ENCODE assay signal across 16 cellular contexts in genomic region chr1:108563808-108564207, GRCh38. TPM values are rescaled to one million over a fixed set of nuclear protein-coding genes. Genes with fewer than 3 reads are reported as not detected.
DNase-seq lines count a peak whose midpoint lies in the region; ATAC-seq, FAIRE-seq and TF ChIP-seq lines count a peak whose summit lies in the region.
"Had no signal": no experiment of that assay in that cellular context is flagged by ENCODE, and none has a peak within 500 bp of the region (broad histone marks: within the 10 kb centered on the region; RNA-seq: fewer than 3 reads in every experiment).

No MANE protein-coding gene starts in this region.

- no peak for ATAC-seq in GM23338
- no peak for ATAC-seq in GM21367 (IDR thresholded peaks at IDR 0.05; ENCODE audit: unreplicated experiment)

- H3K9me3 Mint-ChIP-seq in GM23338, result no peaks in the 10 kb centered on the region
- no peaks in the 10 kb centered on the region for H3K9me3 Mint-ChIP-seq in T-helper 2 cell treated with Interferon-gamma antibody and Interleukin-4, amounts not matched to agents 5 μg/mL and 100 μg/mL, for 36 hours
- H3K9me3 Mint-ChIP-seq: CD4-positive, alpha-beta memory T cell had no signal

- H3K4me1 Mint-ChIP-seq in GM23338, result peaks cover 12% of the 10 kb centered on the region
- H3K4me1 Mint-ChIP-seq in T-helper 2 cell treated with Interferon-gamma antibody and Interleukin-4, amounts not matched to agents 5 μg/mL and 100 μg/mL, for 36 hours (ENCODE audit: low read depth), result peaks cover 29% of the 10 kb centered on the region

- no peak for TF ChIP-seq POLR2A in endothelial cell of umbilical vein (IDR thresholded peaks at IDR 0.05; ENCODE audit: low read depth, low read length)

- H3K27me3 ChIP-seq in GM23338 (ENCODE audit: insufficient read depth), result no peaks in the 10 kb centered on the region
- H3K27me3 ChIP-seq in endothelial cell of umbilical vein (ENCODE audit: control insufficient read depth in 2 of 2, insufficient read depth in 2 of 2, low read length in 2 of 2), result no peaks in the 10 kb centered on the region
- H3K27me3 ChIP-seq: BE2C had no signal

- POLR2A ChIA-PET in endothelial cell of umbilical vein (lab: Charles Lee), result no interaction called here

- BruUV-seq in endothelial cell of umbilical vein (replicated peaks; lab: Mats Ljungman, UMichigan), result no TSS peak

- CTCF ChIA-PET in endothelial cell of umbilical vein (lab: Charles Lee), result interaction anchor here (1.2 kb wide), 1 partner anchor 12 kb away, joined by 3 read pairs; no protein-coding TSS in a partner anchor

- no peaks in the 10 kb centered on the region for H3K9me3 ChIP-seq in endothelial cell of umbilical vein (replicated peaks; ENCODE audit: control insufficient read depth, insufficient read depth, low read length)
- H3K9me3 ChIP-seq: BE2C had no signal

- H4K20me1 ChIP-seq in GM23338 (replicated peaks; ENCODE audit: insufficient read depth) (peaks cover 14% of the 10 kb centered on the region; the same call in 1 of the 2 replicates), endothelial cell of umbilical vein (replicated peaks; ENCODE audit: control insufficient read depth, extremely low read depth, insufficient read depth, low read length) (no peaks in the 10 kb centered on the region)

- no peak overlapping the region for H3K27ac Mint-ChIP-seq in GM23338
- H3K27ac Mint-ChIP-seq in T-helper 2 cell treated with Interferon-gamma antibody and Interleukin-4, amounts not matched to agents 5 μg/mL and 100 μg/mL, for 36 hours, result peak overlapping the region; percentile 28

- H3K9me1 ChIP-seq in endothelial cell of umbilical vein (replicated peaks; ENCODE audit: control insufficient read depth, extremely low read depth, insufficient read depth, low read length), result no peaks in the 10 kb centered on the region

- H3K36me3 ChIP-seq in GM23338 (ENCODE audit: insufficient read depth) (no peaks in the 10 kb centered on the region), endothelial cell of umbilical vein (ENCODE audit: control insufficient read depth in 2 of 2, extremely low read depth in 1 of 2, insufficient read depth in 2 of 2, low read length in 2 of 2) (no peaks in the 10 kb centered on the region)
- H3K36me3 ChIP-seq: BE2C had no signal

- peaks cover 5% of the 10 kb centered on the region for H3K27me3 Mint-ChIP-seq in GM23338 (ENCODE audit: insufficient read depth, low read depth, poor library complexity)
- no peaks in the 10 kb centered on the region for H3K27me3 Mint-ChIP-seq in T-helper 2 cell treated with Interferon-gamma antibody and Interleukin-4, amounts not matched to agents 5 μg/mL and 100 μg/mL, for 36 hours (ENCODE audit: low read depth)
- H3K27me3 Mint-ChIP-seq: CD4-positive, alpha-beta memory T cell had no signal

- TF ChIP-seq CTCF in GM23338 (conservative IDR thresholded peaks at IDR 0.05; ENCODE audit: low read depth in 2 of 2) (no peak), endothelial cell of umbilical vein (IDR thresholded peaks at IDR 0.05; ENCODE audit: extremely low read depth in 1 of 2, insufficient read depth in 1 of 2, low read depth in 1 of 2, low read length in 2 of 2) (no peak)

- H3F3A ChIP-seq in GM23338 (replicated peaks; ENCODE audit: low read depth), result peaks cover 5% of the 10 kb centered on the region

- H3K4me3 Mint-ChIP-seq in GM23338, result no peak overlapping the region
- H3K4me3 Mint-ChIP-seq in T-helper 2 cell treated with Interferon-gamma antibody and Interleukin-4, amounts not matched to agents 5 μg/mL and 100 μg/mL, for 36 hours, result peak overlapping the region; percentile 9
- H3K4me3 Mint-ChIP-seq: CD4-positive, alpha-beta memory T cell had no signal

- H3K79me2 ChIP-seq in GM23338 (replicated peaks; ENCODE audit: insufficient read depth), result peaks cover 75% of the 10 kb centered on the region
- H3K79me2 ChIP-seq in endothelial cell of umbilical vein (ENCODE audit: control insufficient read depth, insufficient read depth, low read length), result no peaks in the 10 kb centered on the region

- no peaks in the 10 kb centered on the region for H3K9me2 ChIP-seq in GM23338 (ENCODE audit: insufficient read depth)

- H3K27ac ChIP-seq in GM23338 (ENCODE audit: low read depth) (no peak overlapping the region), endothelial cell of umbilical vein (ENCODE audit: insufficient read depth, low read depth, low read length) (no peak overlapping the region)
- H3K27ac ChIP-seq: C4-2B, HL-60 had no signal

- no peak overlapping the region for H2AFZ ChIP-seq in GM23338
- no peak overlapping the region for H2AFZ ChIP-seq in endothelial cell of umbilical vein (ENCODE audit: low read depth, low read length)

- no peaks in the 10 kb centered on the region for H3K36me3 Mint-ChIP-seq in GM23338 (ENCODE audit: low read depth)
- no peaks in the 10 kb centered on the region for H3K36me3 Mint-ChIP-seq in T-helper 2 cell treated with Interferon-gamma antibody and Interleukin-4, amounts not matched to agents 5 μg/mL and 100 μg/mL, for 36 hours (ENCODE audit: low read depth)

- no peak overlapping the region for H3K9ac ChIP-seq in endothelial cell of umbilical vein (replicated peaks; ENCODE audit: extremely low read depth, insufficient read depth, low read length)

- H3K4me1 ChIP-seq in GM23338 (ENCODE audit: insufficient read depth), result peaks cover 27% of the 10 kb centered on the region
- H3K4me1 ChIP-seq in endothelial cell of umbilical vein (ENCODE audit: control insufficient read depth, extremely low read depth, insufficient read depth, low read length), result peaks cover 25% of the 10 kb centered on the region
- H3K4me1 ChIP-seq: BE2C had no signal

- H3K4me3 ChIP-seq in GM23338 (no peak overlapping the region), endothelial cell of umbilical vein (replicated peaks in 1 of 3; ENCODE audit: insufficient read depth in 1 of 3, low read depth in 1 of 3, low read length in 3 of 3) (no peak overlapping the region)

- FAIRE-seq in endothelial cell of umbilical vein (lab: Jason Lieb, UNC) (peak; percentile 49), HTR-8/SVneo (lab: Jason Lieb, UNC) (no peak)
- FAIRE-seq: A204.1 had no signal

- intact Hi-C loops in endothelial cell of umbilical vein (cut with micrococcal nuclease), result no loop called here

- DNase-seq in GM23338 (ENCODE audit: low spot score) (no peak), endothelial cell of umbilical vein (ENCODE audit: low read depth, low spot score) (no peak), HTR-8/SVneo (ENCODE audit: insufficient read length, low spot score) (no peak), inferior parietal cortex (ENCODE audit: extremely low spot score) (no peak), kidney glomerular epithelial cell (lab: John Stamatoyannopoulos, UW) (no peak)
- DNase-seq in T-helper 2 cell treated with Interferon-gamma antibody and Interleukin-4, amounts not matched to agents 5 μg/mL and 100 μg/mL, for 36 hours (ENCODE audit: low spot score), result no peak
- DNase-seq: BE2C; CD4-positive, alpha-beta memory T cell; COR-L47; GF-D8; HCEC 1CT; KBM-7 had no signal

- dilution Hi-C loops in endothelial cell of umbilical vein (cut with MboI; ENCODE audit: extremely low pct_ligation_motif_present, low sequenced_read_pairs), result no loop called here

- H3K4me2 ChIP-seq in GM23338 (peak overlapping the region; percentile 4; the same call in 1 of the 2 replicates), endothelial cell of umbilical vein (ENCODE audit: insufficient read depth, low read length) (no peak overlapping the region)

TF ChIP-seq in GM23338, 12 proteins besides CTCF, POLR2A, EP300 and RAD21 (continues in another document):
- TF ChIP-seq EZH2 (IDR thresholded peaks at IDR 0.05; ENCODE audit: low read depth, unreplicated experiment) (no peak), CREB1 (CRISPR knock-in tag; IDR thresholded peaks at IDR 0.05; ENCODE audit: low read depth) (no peak), ZNF114 (CRISPR knock-in tag; IDR thresholded peaks at IDR 0.05) (no peak), POLR2AphosphoS5 (IDR thresholded peaks at IDR 0.05; ENCODE audit: low read depth) (no peak), ZNF331 (CRISPR knock-in tag; IDR thresholded peaks at IDR 0.05; ENCODE audit: low read depth) (no peak)

TF ChIP-seq in endothelial cell of umbilical vein, 7 proteins besides CTCF, POLR2A, EP300 and RAD21:
- TF ChIP-seq EZH2 (IDR thresholded peaks at IDR 0.05; ENCODE audit: borderline replicate concordance, low read depth, low read length, severe bottlenecking) (no peak), MAX (IDR thresholded peaks at IDR 0.05; ENCODE audit: insufficient read depth, insufficient read length) (no peak), POLR2AphosphoS5 (IDR thresholded peaks at IDR 0.05; ENCODE audit: insufficient read depth, low read depth, low read length) (no peak), FOS (IDR thresholded peaks at IDR 0.05; ENCODE audit: borderline replicate concordance, insufficient read depth, low read length) (no peak), GATA2 (IDR thresholded peaks at IDR 0.05; ENCODE audit: insufficient read depth, insufficient read length, low read depth, low read length) (no peak), MYC (IDR thresholded peaks at IDR 0.05; ENCODE audit: low read depth, low read length) (no peak), JUN (IDR thresholded peaks at IDR 0.05; ENCODE audit: borderline replicate concordance, insufficient read depth, insufficient read length, low read depth) (no peak)

RNA-seq across cellular contexts. Expression of gene EEIG2, which starts 3.9 kb away (rescaled TPM):
- 42.5 and 44.5 TPM in 2 replicates for total RNA-seq in GM23338 (2014; rRNA removed; shearing (Covaris generic))
- polyA plus RNA-seq in GM23338 (2016; fragmentation: Nextera tagmentation; extraction: Ambion mirVana), result 6.0 and 7.9 TPM in 2 replicates
- total RNA-seq in endothelial cell of umbilical vein, result 7.2 and 8.7 TPM in 2 replicates
- polyA plus RNA-seq in endothelial cell of umbilical vein, result 2.0 and 2.5 TPM in 2 replicates
- polyA plus RNA-seq in endothelial cell of umbilical vein (2011; cell fraction: cytosol; rRNA removed), result 2.8 and 3.3 TPM in 2 replicates
- 6.5 and 7.4 TPM in 2 replicates for polyA plus RNA-seq in endothelial cell of umbilical vein (2011; cell fraction: nucleus; rRNA removed)
- polyA plus RNA-seq in endothelial cell of umbilical vein (2012), result 1.4 and 2.3 TPM in 2 replicates
- polyA minus RNA-seq in endothelial cell of umbilical vein, result 4.8 and 6.2 TPM in 2 replicates
- polyA minus RNA-seq in endothelial cell of umbilical vein (2011; cell fraction: cytosol; rRNA and poly(A)+ RNA removed), result 80.9 TPM
- polyA minus RNA-seq in endothelial cell of umbilical vein (2011; cell fraction: nucleus; rRNA and poly(A)+ RNA removed), result 8.4 and 12.0 TPM in 2 replicates
